25 cellular contexts compared by ENCODE assay signal in genomic region chr22:47787501-47788227, GRCh38.
DNase-seq lines count a peak whose midpoint lies in the region; ATAC-seq and TF ChIP-seq lines count a peak whose summit lies in the region.
"Had no signal": no experiment of that assay in that cellular context is flagged by ENCODE, and none has a peak within 500 bp of the region (broad histone marks: within the 10 kb centered on the region; RNA-seq: fewer than 3 reads in every experiment).

No MANE protein-coding gene starts in this region.

- peaks cover 0 to 17% of the 10 kb centered on the region in 2 donors for H3K9me3 ChIP-seq in lung (ENCODE audit: control insufficient read depth in 2 of 2, insufficient read depth in 1 of 2, low read length in 1 of 2)
- H3K9me3 ChIP-seq in spleen = peaks cover 0 to 21% (median 13%) of the 10 kb centered on the region in 8 donors
- H3K9me3 ChIP-seq: SJSA1 had no signal

- DNase-seq in AG20443 (ENCODE audit: low spot score) (peak; percentile 7), D341Med (ENCODE audit: low spot score) (peak; percentile 13), lung (ENCODE audit: low spot score) (peak; percentile 17), spleen (peak; percentile 59), foreskin keratinocyte (no peak), DMS114 treated with DMSO at 0.1 percent for 48 hours (lab: John Stamatoyannopoulos, UW; ENCODE audit: unreplicated experiment) (no peak)
- DNase-seq: CD8-positive, alpha-beta memory T cell; DMS153; DND-41; HCEC 1CT; NCI-H1092; NCI-H1417 treated with DMSO at 0.1 percent for 48 hours; NCI-H1694 treated with DMSO at 0.1 percent for 48 hours; NCI-H2081; NCI-H2171; NCI-H226; NCI-H510A; NCI-H69; Right ventricle myocardium superior; RPMI8226 had no signal

- H3K4me1 ChIP-seq in lung (ENCODE audit: control insufficient read depth in 2 of 2, insufficient read depth in 2 of 2, low read length in 2 of 2) (no peaks in the 10 kb centered on the region), spleen (no peaks in the 10 kb centered on the region), foreskin keratinocyte (no peaks in the 10 kb centered on the region)
- H3K4me1 ChIP-seq: SJSA1 had no signal

- H3K27ac ChIP-seq in lung (ENCODE audit: low read depth in 1 of 2, low read length in 1 of 2) = no peak overlapping the region
- H3K27ac ChIP-seq in spleen = no peak overlapping the region
- no peak overlapping the region for H3K27ac ChIP-seq in foreskin keratinocyte
- H3K27ac ChIP-seq: C4-2B, HL-60, KMS-11, SJSA1 had no signal

- TF ChIP-seq CTCF in lung (IDR thresholded peaks at IDR 0.05; ENCODE audit: control extremely low read depth, extremely low read depth) = no peak
- no peak for TF ChIP-seq CTCF in spleen (IDR thresholded peaks at IDR 0.05 in 8 of 11, conservative IDR thresholded peaks at IDR 0.05 in 3 of 11)
- TF ChIP-seq CTCF in foreskin keratinocyte (conservative IDR thresholded peaks at IDR 0.05) = no peak

- H3K36me3 ChIP-seq in lung (ENCODE audit: control insufficient read depth in 2 of 2, insufficient read depth in 2 of 2, low read length in 2 of 2) (no peaks in the 10 kb centered on the region), spleen (no peaks in the 10 kb centered on the region)
- H3K36me3 ChIP-seq: SJSA1 had no signal

- no peak overlapping the region for H3K4me3 ChIP-seq in lung
- H3K4me3 ChIP-seq in spleen = no peak overlapping the region
- H3K4me3 ChIP-seq: SJSA1 had no signal

- peaks cover 5% of the 10 kb centered on the region for H3K27me3 ChIP-seq in lung (ENCODE audit: control insufficient read depth, insufficient read depth)
- peaks cover 0 to 50% (median 0%) of the 10 kb centered on the region in 7 donors for H3K27me3 ChIP-seq in spleen (replicated peaks in 1 of 7)
- H3K27me3 ChIP-seq in foreskin keratinocyte = no peaks in the 10 kb centered on the region

- intact Hi-C loops in spleen (cut with DNase I; ENCODE audit: low total_unique reads) = no loop called here

- no peak for ATAC-seq in lung (ENCODE audit: insufficient read depth, low FRiP score)
- ATAC-seq in foreskin keratinocyte = no peak
- no peak for ATAC-seq in HG03039 (IDR thresholded peaks at IDR 0.05; ENCODE audit: unreplicated experiment)

- whole genome bisulfite sequencing in lung, 2 donors = 81% methylated on average over 10 of the region's 10 CpGs
- 76 to 86% (median 81%) methylated on average over 10 of the region's 10 CpGs for WGBS in spleen, 5 donors

- TF ChIP-seq POLR2A in spleen (IDR thresholded peaks at IDR 0.05) = no peak

Comparison
In these comparisons a context has a peak if more than half of its experiments do, and no peak if none do; other contexts are left out.
1. DNase-seq: peak in AG20443 (single experiment), D341Med (single experiment), lung (single experiment) and spleen (single experiment); none in foreskin keratinocyte (0 of 2) and DMS114 treated with DMSO at 0.1 percent for 48 hours (single experiment).